1 cellular context compared by ENCODE assay signal in the genomic region with DNA sequence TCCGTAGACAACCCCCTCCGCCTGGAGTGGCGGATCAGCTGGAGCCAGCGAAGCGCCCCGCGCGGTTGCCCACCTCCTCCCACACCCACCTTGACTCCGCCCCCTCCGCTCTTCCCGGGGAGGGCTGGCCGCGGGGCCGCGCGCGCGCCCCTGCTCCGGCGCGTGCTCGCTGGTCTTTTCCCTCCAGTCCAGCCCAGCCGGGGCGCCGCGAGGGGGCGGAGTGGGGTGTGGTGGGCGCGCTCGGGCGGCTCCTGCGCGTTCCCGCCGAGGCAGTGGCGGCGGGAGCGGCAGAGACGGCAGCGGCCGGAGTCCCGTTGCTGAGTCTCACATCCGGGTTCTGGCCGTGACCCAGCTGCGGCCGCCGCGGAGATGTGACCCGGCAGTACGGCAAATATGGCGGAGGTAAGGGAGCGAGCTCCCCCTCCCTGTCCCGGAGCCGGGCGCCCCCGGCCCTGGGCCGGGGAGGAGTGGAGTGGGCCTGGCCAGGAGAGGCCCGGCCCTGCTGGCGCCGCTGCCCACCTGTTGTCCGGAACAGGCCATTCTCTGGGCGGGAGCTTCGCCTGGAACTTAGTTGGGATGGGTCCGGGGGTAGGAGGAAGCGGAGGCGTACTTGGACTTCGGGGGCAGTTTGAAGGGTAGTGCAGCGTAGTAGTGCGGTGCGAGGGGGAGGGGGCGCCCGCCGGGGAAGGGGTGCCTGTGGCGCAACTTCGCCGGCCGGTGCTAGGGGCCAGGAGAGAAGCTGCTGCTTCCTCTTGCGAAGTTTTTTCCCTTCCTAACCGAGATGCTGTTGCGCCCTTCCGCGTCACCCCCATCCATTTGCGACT.
TF ChIP-seq lines count a peak whose summit lies in the region.

No MANE protein-coding gene starts in this region.

TF ChIP-seq in H1, 55 proteins besides CTCF, POLR2A, EP300 and RAD21:
- TF ChIP-seq, protein P1, sequence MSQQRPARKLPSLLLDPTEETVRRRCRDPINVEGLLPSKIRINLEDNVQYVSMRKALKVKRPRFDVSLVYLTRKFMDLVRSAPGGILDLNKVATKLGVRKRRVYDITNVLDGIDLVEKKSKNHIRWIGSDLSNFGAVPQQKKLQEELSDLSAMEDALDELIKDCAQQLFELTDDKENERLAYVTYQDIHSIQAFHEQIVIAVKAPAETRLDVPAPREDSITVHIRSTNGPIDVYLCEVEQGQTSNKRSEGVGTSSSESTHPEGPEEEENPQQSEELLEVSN (IDR thresholded peaks at IDR 0.05), result peak; percentile 25; the same call in 1 of the 2 replicates
- TF ChIP-seq, protein P2, sequence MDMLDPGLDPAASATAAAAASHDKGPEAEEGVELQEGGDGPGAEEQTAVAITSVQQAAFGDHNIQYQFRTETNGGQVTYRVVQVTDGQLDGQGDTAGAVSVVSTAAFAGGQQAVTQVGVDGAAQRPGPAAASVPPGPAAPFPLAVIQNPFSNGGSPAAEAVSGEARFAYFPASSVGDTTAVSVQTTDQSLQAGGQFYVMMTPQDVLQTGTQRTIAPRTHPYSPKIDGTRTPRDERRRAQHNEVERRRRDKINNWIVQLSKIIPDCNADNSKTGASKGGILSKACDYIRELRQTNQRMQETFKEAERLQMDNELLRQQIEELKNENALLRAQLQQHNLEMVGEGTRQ (IDR thresholded peaks at IDR 0.05; ENCODE audit: low read length), result no peak
- TF ChIP-seq HDAC6 (IDR thresholded peaks at IDR 0.05; ENCODE audit: low read depth, low read length) (no peak), CREB1 (IDR thresholded peaks at IDR 0.05) (no peak), JUN (IDR thresholded peaks at IDR 0.05; ENCODE audit: low read depth, low read length) (no peak), RFX5 (IDR thresholded peaks at IDR 0.05; ENCODE audit: borderline replicate concordance, low read depth, low read length) (no peak), RBBP5 (IDR thresholded peaks at IDR 0.05; ENCODE audit: borderline replicate concordance, low read depth, low read length) (peak; percentile 96; the same call in 1 of the 2 replicates), SAP30 (IDR thresholded peaks at IDR 0.05; ENCODE audit: insufficient read depth, insufficient replicate concordance, low read length) (peak; percentile 54), POU5F1 (IDR thresholded peaks at IDR 0.05; ENCODE audit: low read depth, low read length) (no peak), TCF12 (IDR thresholded peaks at IDR 0.05; ENCODE audit: low read depth, low read length) (no peak), TAF1 (IDR thresholded peaks at IDR 0.05; ENCODE audit: low read depth, low read length) (peak; percentile 78), POLR2AphosphoS5 (IDR thresholded peaks at IDR 0.05; ENCODE audit: low read depth, low read length) (no peak; the same call in none of the 2 replicates), NANOG (IDR thresholded peaks at IDR 0.05; ENCODE audit: insufficient read depth, low read depth, low read length, poor library complexity, severe bottlenecking) (no peak), CBX8 (IDR thresholded peaks at IDR 0.05; ENCODE audit: borderline replicate concordance, low read depth, low read length) (no peak), RNF2 (IDR thresholded peaks at IDR 0.05; ENCODE audit: borderline replicate concordance, low read depth, low read length, missing control alignments, poor library complexity, severe bottlenecking) (no peak), SIX5 (IDR thresholded peaks at IDR 0.05; ENCODE audit: low read depth, low read length) (no peak), KDM4A (IDR thresholded peaks at IDR 0.05; ENCODE audit: low read depth, low read length, severe bottlenecking) (peak; percentile 48), TEAD4 (IDR thresholded peaks at IDR 0.05; ENCODE audit: low read depth, low read length) (no peak), FOSL1 (IDR thresholded peaks at IDR 0.05; ENCODE audit: insufficient read depth, low read depth, low read length) (no peak), ASH2L (IDR thresholded peaks at IDR 0.05; ENCODE audit: low read length) (peak; percentile 98), JUND (IDR thresholded peaks at IDR 0.05; ENCODE audit: low read length) (peak; percentile 9; the same call in 1 of the 2 replicates), SUZ12 (IDR thresholded peaks at IDR 0.05; ENCODE audit: low read length) (no peak), SP1 (IDR thresholded peaks at IDR 0.05; ENCODE audit: low read depth, low read length) (no peak), HDAC2 (IDR thresholded peaks at IDR 0.05; ENCODE audit: borderline replicate concordance in 1 of 2, low read depth in 2 of 2, low read length in 2 of 2) (no peak; a peak in 1 of 4 replicates), SIRT6 (IDR thresholded peaks at IDR 0.05; ENCODE audit: low read length) (no peak), CHD2 (IDR thresholded peaks at IDR 0.05; ENCODE audit: low read length) (no peak), CBX5 (IDR thresholded peaks at IDR 0.05; ENCODE audit: low read depth, low read length) (no peak), KDM5A (IDR thresholded peaks at IDR 0.05; ENCODE audit: low read length) (peak; percentile 45; the same call in 1 of the 2 replicates), CHD1 (IDR thresholded peaks at IDR 0.05; ENCODE audit: low read depth, low read length) (no peak), YY1 (IDR thresholded peaks at IDR 0.05; ENCODE audit: low read depth, low read length) (peak; percentile 90), GABPA (IDR thresholded peaks at IDR 0.05; ENCODE audit: borderline replicate concordance, insufficient read depth, low read length) (no peak), EGR1 (IDR thresholded peaks at IDR 0.05; ENCODE audit: borderline replicate concordance, low read depth, low read length) (peak; percentile 42; the same call in 1 of the 2 replicates), SRF (IDR thresholded peaks at IDR 0.05; ENCODE audit: low read depth, low read length) (no peak), MAX (IDR thresholded peaks at IDR 0.05) (no peak), GTF2F1 (IDR thresholded peaks at IDR 0.05; ENCODE audit: borderline replicate concordance, low read depth, low read length) (no peak), SP4 (IDR thresholded peaks at IDR 0.05; ENCODE audit: low read length) (peak; percentile 48; the same call in 1 of the 2 replicates), KDM1A (IDR thresholded peaks at IDR 0.05; ENCODE audit: borderline replicate concordance, low read length) (no peak), SP2 (IDR thresholded peaks at IDR 0.05; ENCODE audit: low read length) (no peak), MAFK (IDR thresholded peaks at IDR 0.05; ENCODE audit: low read depth, low read length) (no peak), BACH1 (IDR thresholded peaks at IDR 0.05; ENCODE audit: low read length) (peak; percentile 76), CEBPB (IDR thresholded peaks at IDR 0.05; ENCODE audit: low read depth, low read length) (peak; percentile 87), TBP (IDR thresholded peaks at IDR 0.05; ENCODE audit: low read depth, low read length) (peak; percentile 75), ZNF274 (IDR thresholded peaks at IDR 0.05; ENCODE audit: borderline replicate concordance, extremely low read depth, low read length) (no peak), SIN3A (conservative IDR thresholded peaks at IDR 0.05 in 1 of 2, IDR thresholded peaks at IDR 0.05 in 1 of 2; ENCODE audit: low read depth in 1 of 2, low read length in 2 of 2) (peak in 1 of 2 experiments; percentile 75; a peak in 2 of 4 replicates), BCL11A (IDR thresholded peaks at IDR 0.05; ENCODE audit: low read depth in 2 of 2, low read length in 2 of 2) (no peak), PHF8 (conservative IDR thresholded peaks at IDR 0.05; ENCODE audit: low read depth, low read length) (peak; percentile 90), ATF3 (IDR thresholded peaks at IDR 0.05; ENCODE audit: insufficient read depth, low read depth, low read length) (no peak), EZH2 (IDR thresholded peaks at IDR 0.05; ENCODE audit: low read depth, low read length, severe bottlenecking) (no peak), NRF1 (IDR thresholded peaks at IDR 0.05; ENCODE audit: low read depth, low read length) (no peak), TAF7 (optimal IDR thresholded peaks at IDR 0.05; ENCODE audit: borderline replicate concordance, low read depth, low read length) (no peak), BRCA1 (IDR thresholded peaks at IDR 0.05; ENCODE audit: low read depth, low read length) (peak; percentile 10; the same call in 1 of the 2 replicates), RXRA (IDR thresholded peaks at IDR 0.05; ENCODE audit: insufficient read depth, low read depth, low read length) (no peak), CTBP2 (IDR thresholded peaks at IDR 0.05; ENCODE audit: borderline replicate concordance, insufficient read depth, insufficient read length, low read length) (no peak)
- TF ChIP-seq, protein P3, sequence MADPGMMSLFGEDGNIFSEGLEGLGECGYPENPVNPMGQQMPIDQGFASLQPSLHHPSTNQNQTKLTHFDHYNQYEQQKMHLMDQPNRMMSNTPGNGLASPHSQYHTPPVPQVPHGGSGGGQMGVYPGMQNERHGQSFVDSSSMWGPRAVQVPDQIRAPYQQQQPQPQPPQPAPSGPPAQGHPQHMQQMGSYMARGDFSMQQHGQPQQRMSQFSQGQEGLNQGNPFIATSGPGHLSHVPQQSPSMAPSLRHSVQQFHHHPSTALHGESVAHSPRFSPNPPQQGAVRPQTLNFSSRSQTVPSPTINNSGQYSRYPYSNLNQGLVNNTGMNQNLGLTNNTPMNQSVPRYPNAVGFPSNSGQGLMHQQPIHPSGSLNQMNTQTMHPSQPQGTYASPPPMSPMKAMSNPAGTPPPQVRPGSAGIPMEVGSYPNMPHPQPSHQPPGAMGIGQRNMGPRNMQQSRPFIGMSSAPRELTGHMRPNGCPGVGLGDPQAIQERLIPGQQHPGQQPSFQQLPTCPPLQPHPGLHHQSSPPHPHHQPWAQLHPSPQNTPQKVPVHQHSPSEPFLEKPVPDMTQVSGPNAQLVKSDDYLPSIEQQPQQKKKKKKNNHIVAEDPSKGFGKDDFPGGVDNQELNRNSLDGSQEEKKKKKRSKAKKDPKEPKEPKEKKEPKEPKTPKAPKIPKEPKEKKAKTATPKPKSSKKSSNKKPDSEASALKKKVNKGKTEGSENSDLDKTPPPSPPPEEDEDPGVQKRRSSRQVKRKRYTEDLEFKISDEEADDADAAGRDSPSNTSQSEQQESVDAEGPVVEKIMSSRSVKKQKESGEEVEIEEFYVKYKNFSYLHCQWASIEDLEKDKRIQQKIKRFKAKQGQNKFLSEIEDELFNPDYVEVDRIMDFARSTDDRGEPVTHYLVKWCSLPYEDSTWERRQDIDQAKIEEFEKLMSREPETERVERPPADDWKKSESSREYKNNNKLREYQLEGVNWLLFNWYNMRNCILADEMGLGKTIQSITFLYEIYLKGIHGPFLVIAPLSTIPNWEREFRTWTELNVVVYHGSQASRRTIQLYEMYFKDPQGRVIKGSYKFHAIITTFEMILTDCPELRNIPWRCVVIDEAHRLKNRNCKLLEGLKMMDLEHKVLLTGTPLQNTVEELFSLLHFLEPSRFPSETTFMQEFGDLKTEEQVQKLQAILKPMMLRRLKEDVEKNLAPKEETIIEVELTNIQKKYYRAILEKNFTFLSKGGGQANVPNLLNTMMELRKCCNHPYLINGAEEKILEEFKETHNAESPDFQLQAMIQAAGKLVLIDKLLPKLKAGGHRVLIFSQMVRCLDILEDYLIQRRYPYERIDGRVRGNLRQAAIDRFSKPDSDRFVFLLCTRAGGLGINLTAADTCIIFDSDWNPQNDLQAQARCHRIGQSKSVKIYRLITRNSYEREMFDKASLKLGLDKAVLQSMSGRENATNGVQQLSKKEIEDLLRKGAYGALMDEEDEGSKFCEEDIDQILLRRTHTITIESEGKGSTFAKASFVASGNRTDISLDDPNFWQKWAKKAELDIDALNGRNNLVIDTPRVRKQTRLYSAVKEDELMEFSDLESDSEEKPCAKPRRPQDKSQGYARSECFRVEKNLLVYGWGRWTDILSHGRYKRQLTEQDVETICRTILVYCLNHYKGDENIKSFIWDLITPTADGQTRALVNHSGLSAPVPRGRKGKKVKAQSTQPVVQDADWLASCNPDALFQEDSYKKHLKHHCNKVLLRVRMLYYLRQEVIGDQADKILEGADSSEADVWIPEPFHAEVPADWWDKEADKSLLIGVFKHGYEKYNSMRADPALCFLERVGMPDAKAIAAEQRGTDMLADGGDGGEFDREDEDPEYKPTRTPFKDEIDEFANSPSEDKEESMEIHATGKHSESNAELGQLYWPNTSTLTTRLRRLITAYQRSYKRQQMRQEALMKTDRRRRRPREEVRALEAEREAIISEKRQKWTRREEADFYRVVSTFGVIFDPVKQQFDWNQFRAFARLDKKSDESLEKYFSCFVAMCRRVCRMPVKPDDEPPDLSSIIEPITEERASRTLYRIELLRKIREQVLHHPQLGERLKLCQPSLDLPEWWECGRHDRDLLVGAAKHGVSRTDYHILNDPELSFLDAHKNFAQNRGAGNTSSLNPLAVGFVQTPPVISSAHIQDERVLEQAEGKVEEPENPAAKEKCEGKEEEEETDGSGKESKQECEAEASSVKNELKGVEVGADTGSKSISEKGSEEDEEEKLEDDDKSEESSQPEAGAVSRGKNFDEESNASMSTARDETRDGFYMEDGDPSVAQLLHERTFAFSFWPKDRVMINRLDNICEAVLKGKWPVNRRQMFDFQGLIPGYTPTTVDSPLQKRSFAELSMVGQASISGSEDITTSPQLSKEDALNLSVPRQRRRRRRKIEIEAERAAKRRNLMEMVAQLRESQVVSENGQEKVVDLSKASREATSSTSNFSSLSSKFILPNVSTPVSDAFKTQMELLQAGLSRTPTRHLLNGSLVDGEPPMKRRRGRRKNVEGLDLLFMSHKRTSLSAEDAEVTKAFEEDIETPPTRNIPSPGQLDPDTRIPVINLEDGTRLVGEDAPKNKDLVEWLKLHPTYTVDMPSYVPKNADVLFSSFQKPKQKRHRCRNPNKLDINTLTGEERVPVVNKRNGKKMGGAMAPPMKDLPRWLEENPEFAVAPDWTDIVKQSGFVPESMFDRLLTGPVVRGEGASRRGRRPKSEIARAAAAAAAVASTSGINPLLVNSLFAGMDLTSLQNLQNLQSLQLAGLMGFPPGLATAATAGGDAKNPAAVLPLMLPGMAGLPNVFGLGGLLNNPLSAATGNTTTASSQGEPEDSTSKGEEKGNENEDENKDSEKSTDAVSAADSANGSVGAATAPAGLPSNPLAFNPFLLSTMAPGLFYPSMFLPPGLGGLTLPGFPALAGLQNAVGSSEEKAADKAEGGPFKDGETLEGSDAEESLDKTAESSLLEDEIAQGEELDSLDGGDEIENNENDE (IDR thresholded peaks at IDR 0.05; ENCODE audit: insufficient replicate concordance, low read length), result peak; percentile 2
- TF ChIP-seq, protein P4, sequence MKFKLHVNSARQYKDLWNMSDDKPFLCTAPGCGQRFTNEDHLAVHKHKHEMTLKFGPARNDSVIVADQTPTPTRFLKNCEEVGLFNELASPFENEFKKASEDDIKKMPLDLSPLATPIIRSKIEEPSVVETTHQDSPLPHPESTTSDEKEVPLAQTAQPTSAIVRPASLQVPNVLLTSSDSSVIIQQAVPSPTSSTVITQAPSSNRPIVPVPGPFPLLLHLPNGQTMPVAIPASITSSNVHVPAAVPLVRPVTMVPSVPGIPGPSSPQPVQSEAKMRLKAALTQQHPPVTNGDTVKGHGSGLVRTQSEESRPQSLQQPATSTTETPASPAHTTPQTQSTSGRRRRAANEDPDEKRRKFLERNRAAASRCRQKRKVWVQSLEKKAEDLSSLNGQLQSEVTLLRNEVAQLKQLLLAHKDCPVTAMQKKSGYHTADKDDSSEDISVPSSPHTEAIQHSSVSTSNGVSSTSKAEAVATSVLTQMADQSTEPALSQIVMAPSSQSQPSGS (IDR thresholded peaks at IDR 0.05; ENCODE audit: low read length), result peak; percentile 44; the same call in 1 of the 2 replicates
